Comparison of ENCODE assay signal across 13 cellular contexts in genomic region chr7:74418076-74418475, GRCh38. TPM values are rescaled to one million over a fixed set of nuclear protein-coding genes. Genes with fewer than 3 reads are reported as not detected.
"Had no signal": no experiment of that assay in that cellular context is flagged by ENCODE, and none has a peak within 500 bp of the region (broad histone marks: within the 10 kb centered on the region; RNA-seq: fewer than 3 reads in every experiment).

No MANE protein-coding gene starts in this region.

- H3K4me1 ChIP-seq: uterus had no signal

- H3K27me3 Mint-ChIP-seq: activated CD4-positive, alpha-beta T cell treated with anti-CD3 and anti-CD28 coated beads, Interleukin-2, amount 10 ng/mL, durations not matched to agents 24 days and 14 days; activated naive CD8-positive, alpha-beta T cell treated with anti-CD3 and anti-CD28 coated beads for 36 hours had no signal

- H3K27ac ChIP-seq: body of pancreas, coronary artery, esophagus squamous epithelium, psoas muscle, tibial artery, uterus had no signal

- H3K36me3 Mint-ChIP-seq: activated naive CD8-positive, alpha-beta T cell treated with anti-CD3 and anti-CD28 coated beads for 36 hours; natural killer cell; stimulated activated effector memory CD8-positive, alpha-beta T cell treated with anti-CD3 and anti-CD28 coated beads, Interleukin-12 subunit alpha, Interleukin-12 subunit beta, amount 100 ng/mL, for 72 hours had no signal

- H3K4me3 Mint-ChIP-seq: activated CD4-positive, alpha-beta T cell treated with anti-CD3 and anti-CD28 coated beads, Interleukin-2, amount 10 ng/mL, durations not matched to agents 24 days and 14 days; activated CD8-positive, alpha-beta T cell treated with anti-CD3 and anti-CD28 coated beads, Interleukin-2, amount 10 ng/mL, durations not matched to agents 7 days and 5 days; activated naive CD8-positive, alpha-beta T cell treated with anti-CD3 and anti-CD28 coated beads for 36 hours; activated T-cell treated with anti-CD3 and anti-CD28 coated beads, Interleukin-2, amount 50 U/mL, for 72 hours; natural killer cell; stimulated activated effector memory CD8-positive, alpha-beta T cell treated with anti-CD3 and anti-CD28 coated beads, Interleukin-12 subunit alpha, Interleukin-12 subunit beta, amount 100 ng/mL, for 72 hours had no signal

- H3K9me3 ChIP-seq: body of pancreas, esophagus squamous epithelium, psoas muscle, tibial artery, uterus had no signal

- H3K27ac Mint-ChIP-seq: activated CD4-positive, alpha-beta T cell treated with anti-CD3 and anti-CD28 coated beads, Interleukin-2, amount 10 ng/mL, durations not matched to agents 24 days and 14 days; activated CD8-positive, alpha-beta T cell treated with anti-CD3 and anti-CD28 coated beads, Interleukin-2, amount 10 ng/mL, durations not matched to agents 7 days and 5 days; activated naive CD8-positive, alpha-beta T cell treated with anti-CD3 and anti-CD28 coated beads for 36 hours; activated T-cell treated with anti-CD3 and anti-CD28 coated beads, Interleukin-2, amount 50 U/mL, for 72 hours; natural killer cell; stimulated activated effector memory CD8-positive, alpha-beta T cell treated with anti-CD3 and anti-CD28 coated beads, Interleukin-12 subunit alpha, Interleukin-12 subunit beta, amount 100 ng/mL, for 72 hours had no signal

- H3K27me3 ChIP-seq: body of pancreas, tibial artery, uterus had no signal

- DNase-seq: activated gamma-delta T cell, esophagus squamous epithelium had no signal

- H3K4me3 ChIP-seq: body of pancreas, esophagus squamous epithelium, psoas muscle, tibial artery, uterus had no signal

- H3K36me3 ChIP-seq: esophagus squamous epithelium, tibial artery, uterus had no signal

- H3K9me3 Mint-ChIP-seq: activated CD4-positive, alpha-beta T cell treated with anti-CD3 and anti-CD28 coated beads, Interleukin-2, amount 10 ng/mL, durations not matched to agents 24 days and 14 days; activated naive CD8-positive, alpha-beta T cell treated with anti-CD3 and anti-CD28 coated beads for 36 hours; activated T-cell treated with anti-CD3 and anti-CD28 coated beads, Interleukin-2, amount 50 U/mL, for 72 hours; natural killer cell; stimulated activated effector memory CD8-positive, alpha-beta T cell treated with anti-CD3 and anti-CD28 coated beads, Interleukin-12 subunit alpha, Interleukin-12 subunit beta, amount 100 ng/mL, for 72 hours had no signal

- H3K4me1 Mint-ChIP-seq: activated CD4-positive, alpha-beta T cell treated with anti-CD3 and anti-CD28 coated beads, Interleukin-2, amount 10 ng/mL, durations not matched to agents 24 days and 14 days; activated naive CD8-positive, alpha-beta T cell treated with anti-CD3 and anti-CD28 coated beads for 36 hours; stimulated activated effector memory CD8-positive, alpha-beta T cell treated with anti-CD3 and anti-CD28 coated beads, Interleukin-12 subunit alpha, Interleukin-12 subunit beta, amount 100 ng/mL, for 72 hours had no signal

RNA-seq across cellular contexts. Expression of gene GTF2IRD1, which starts 35.6 kb away (rescaled TPM):
- total RNA-seq: activated CD8-positive, alpha-beta T cell treated with anti-CD3 and anti-CD28 coated beads, Interleukin-2, amount 10 ng/mL, durations not matched to agents 7 days and 5 days; natural killer cell had no signal
